In the genomic region with DNA sequence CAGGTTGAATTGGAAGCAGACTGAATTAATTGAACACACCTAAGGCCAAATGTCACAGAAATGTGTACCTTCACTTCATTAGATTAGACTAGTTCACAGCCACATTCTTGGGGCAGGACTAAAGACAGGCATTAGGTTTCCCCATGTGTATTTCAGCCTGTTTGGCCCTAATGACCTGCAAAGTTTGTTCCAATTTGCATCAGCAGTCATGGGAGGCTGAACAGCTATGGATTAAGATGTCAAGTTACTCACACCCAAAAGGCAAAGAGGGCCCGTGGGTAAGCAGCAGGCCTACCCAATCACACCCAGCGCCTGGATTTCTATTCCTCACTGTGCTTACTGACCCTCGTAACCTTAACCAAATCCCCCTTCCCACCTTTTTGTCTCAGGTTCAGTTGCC, we compare ENCODE assay signal across 20 cellular contexts.
A peak's percentile ranks its signal among the peaks of the same experiment; 100 is the strongest.
DNase-seq lines count a peak whose midpoint lies in the region; ATAC-seq and TF ChIP-seq lines count a peak whose summit lies in the region.
"Had no signal": no experiment of that assay in that cellular context is flagged by ENCODE, and none has a peak within 500 bp of the region (broad histone marks: within the 10 kb centered on the region; RNA-seq: fewer than 3 reads in every experiment).

No MANE protein-coding gene starts in this region.

- TF ChIP-seq CTCF in activated B cell treated with CpG ODN at 0.5 μM for 24 hours (IDR thresholded peaks at IDR 0.05) = no peak

- POLR2A ChIA-PET in activated B cell treated with CpG ODN at 0.5 μM for 24 hours (lab: Charles Lee) = interaction anchor here (0.6 to 1.7 kb wide), 3 partner anchors 93 to 145 kb away, joined by 3 to 6 read pairs (median 5); no protein-coding TSS in a partner anchor

- no peak overlapping the region for H3K27ac Mint-ChIP-seq in activated B cell treated with CpG ODN at 0.5 μM for 24 hours
- no peak overlapping the region for H3K27ac Mint-ChIP-seq in activated naive CD4-positive, alpha-beta T cell treated with anti-CD3 and anti-CD28 coated beads, Interleukin-2, amount 10 ng/mL, durations not matched to agents 7 days and 5 days
- H3K27ac Mint-ChIP-seq: activated CD8-positive, alpha-beta T cell treated with anti-CD3 and anti-CD28 coated beads for 36 hours; stimulated activated effector memory CD8-positive, alpha-beta T cell treated with anti-CD3 and anti-CD28 coated beads, Interleukin-12 subunit alpha, Interleukin-12 subunit beta, amount 100 ng/mL, for 72 hours had no signal

- CTCF ChIA-PET in activated B cell treated with CpG ODN at 0.5 μM for 24 hours (lab: Charles Lee) = interaction anchor here (1.0 to 1.5 kb wide), 2 partner anchors 25 to 222 kb away, joined by 3 read pairs; no protein-coding TSS in a partner anchor
- CTCF ChIA-PET in activated naive CD4-positive, alpha-beta T cell treated with anti-CD3 and anti-CD28 coated beads, Interleukin-2, amount 10 ng/mL, durations not matched to agents 7 days and 5 days (lab: Charles Lee) = interaction anchor here (1.1 to 2.2 kb wide), 2 partner anchors 208 to 222 kb away, joined by 3 to 5 read pairs; no protein-coding TSS in a partner anchor

- H3K9me3 Mint-ChIP-seq in activated B cell treated with CpG ODN at 0.5 μM for 24 hours = peaks cover 10% of the 10 kb centered on the region
- H3K9me3 Mint-ChIP-seq in activated naive CD4-positive, alpha-beta T cell treated with anti-CD3 and anti-CD28 coated beads, Interleukin-2, amount 10 ng/mL, durations not matched to agents 7 days and 5 days = peaks cover 5% of the 10 kb centered on the region
- H3K9me3 Mint-ChIP-seq: stimulated activated effector memory CD8-positive, alpha-beta T cell treated with anti-CD3 and anti-CD28 coated beads, Interleukin-12 subunit alpha, Interleukin-12 subunit beta, amount 100 ng/mL, for 72 hours had no signal

- ATAC-seq in GM18498 (IDR thresholded peaks at IDR 0.05; ENCODE audit: unreplicated experiment) = peak; percentile 44
- ATAC-seq in GM19397 (IDR thresholded peaks at IDR 0.05; ENCODE audit: unreplicated experiment) = peak; percentile 59
- peak; percentile 36 for ATAC-seq in HG02870 (IDR thresholded peaks at IDR 0.05; ENCODE audit: unreplicated experiment)
- peak; percentile 14 for ATAC-seq in activated B cell treated with CpG ODN at 0.5 μM for 24 hours (ENCODE audit: low read depth)
- ATAC-seq: activated CD8-positive, alpha-beta T cell treated with anti-CD3 and anti-CD28 coated beads for 36 hours; Panc1; pancreas; stimulated activated effector memory CD8-positive, alpha-beta T cell treated with anti-CD3 and anti-CD28 coated beads, Interleukin-12 subunit alpha, Interleukin-12 subunit beta, amount 100 ng/mL, for 72 hours had no signal

- no peak overlapping the region for H3K4me3 Mint-ChIP-seq in activated B cell treated with CpG ODN at 0.5 μM for 24 hours
- no peak overlapping the region for H3K4me3 Mint-ChIP-seq in activated naive CD4-positive, alpha-beta T cell treated with anti-CD3 and anti-CD28 coated beads, Interleukin-2, amount 10 ng/mL, durations not matched to agents 7 days and 5 days
- H3K4me3 Mint-ChIP-seq: activated CD8-positive, alpha-beta T cell treated with anti-CD3 and anti-CD28 coated beads for 36 hours; activated T-helper 1 cell treated with anti-CD3 and anti-CD28 coated beads, Interleukin-12 subunit alpha, Interleukin-12 subunit beta, Interleukin-2, Interleukin-4 antibody, amounts not matched to agents 30 ng/mL and 10 ng/mL and 1 ng/mL, durations not matched to agents 14 hours and 24 hours and 36 hours; CD8-positive, alpha-beta memory T cell; stimulated activated effector memory CD8-positive, alpha-beta T cell treated with anti-CD3 and anti-CD28 coated beads, Interleukin-12 subunit alpha, Interleukin-12 subunit beta, amount 100 ng/mL, for 72 hours had no signal

- intact Hi-C loops in activated B cell treated with CpG ODN at 0.5 μM for 24 hours (cut with micrococcal nuclease) = loop anchor here (10.0 kb wide), 1 partner anchor 151 kb away; a partner anchor contains a TSS

- no peak for DNase-seq in activated B cell treated with CpG ODN at 0.5 μM for 24 hours
- DNase-seq in activated CD4-positive, alpha-beta T cell treated with anti-CD3 and anti-CD28 coated beads, Interleukin-2, amount 50 U/mL, for 1 hour = no peak
- no peak for DNase-seq in activated naive CD4-positive, alpha-beta T cell treated with anti-CD3 and anti-CD28 coated beads, Interleukin-2, amount 10 ng/mL, durations not matched to agents 7 days and 5 days
- no peak for DNase-seq in COLO668 (lab: John Stamatoyannopoulos, UW; ENCODE audit: unreplicated experiment)
- DNase-seq in cerebellar nuclear complex (lab: John Stamatoyannopoulos, UW) = no peak
- DNase-seq: ACHN; activated CD8-positive, alpha-beta T cell treated with anti-CD3 and anti-CD28 coated beads for 36 hours; CD8-positive, alpha-beta memory T cell; foreskin fibroblast; NCI-H2029 treated with DMSO at 0.1 percent for 48 hours; NCI-H524 treated with DMSO at 0.1 percent for 48 hours; pancreas; small intestine; upper lobe of left lung had no signal

- H3K4me1 Mint-ChIP-seq in activated B cell treated with CpG ODN at 0.5 μM for 24 hours = peaks cover 24% of the 10 kb centered on the region
- H3K4me1 Mint-ChIP-seq in activated naive CD4-positive, alpha-beta T cell treated with anti-CD3 and anti-CD28 coated beads, Interleukin-2, amount 10 ng/mL, durations not matched to agents 7 days and 5 days = peaks cover 10% of the 10 kb centered on the region

- H3K27me3 Mint-ChIP-seq in activated B cell treated with CpG ODN at 0.5 μM for 24 hours = no peaks in the 10 kb centered on the region
- no peaks in the 10 kb centered on the region for H3K27me3 Mint-ChIP-seq in activated naive CD4-positive, alpha-beta T cell treated with anti-CD3 and anti-CD28 coated beads, Interleukin-2, amount 10 ng/mL, durations not matched to agents 7 days and 5 days
- H3K27me3 Mint-ChIP-seq: activated CD8-positive, alpha-beta T cell treated with anti-CD3 and anti-CD28 coated beads for 36 hours had no signal

- H3K36me3 Mint-ChIP-seq in activated B cell treated with CpG ODN at 0.5 μM for 24 hours (ENCODE audit: low read depth) = peaks cover 71% of the 10 kb centered on the region
- peaks cover 18% of the 10 kb centered on the region for H3K36me3 Mint-ChIP-seq in activated naive CD4-positive, alpha-beta T cell treated with anti-CD3 and anti-CD28 coated beads, Interleukin-2, amount 10 ng/mL, durations not matched to agents 7 days and 5 days
